28 cellular contexts compared by ENCODE assay signal in the genomic region with DNA sequence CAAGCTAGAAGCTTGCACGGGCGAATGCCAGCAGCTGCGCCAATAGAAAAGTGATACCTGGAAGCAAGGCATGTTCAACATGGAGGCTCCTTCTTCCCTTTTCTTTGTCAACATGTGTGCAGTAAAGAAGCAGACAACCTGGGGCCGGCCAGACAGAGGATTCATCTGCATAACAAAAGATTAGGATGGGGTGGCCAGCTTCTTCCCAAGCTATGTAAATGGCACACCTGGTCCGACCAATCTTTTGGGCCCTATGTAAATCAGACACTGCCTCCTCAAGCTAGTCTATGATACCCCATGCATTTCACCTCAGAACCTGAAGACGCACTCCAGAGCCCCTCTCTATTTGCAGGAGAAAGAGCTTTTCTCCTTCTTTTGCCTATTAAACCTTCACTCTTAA.
DNase-seq lines count a peak whose midpoint lies in the region; TF ChIP-seq lines count a peak whose summit lies in the region.
"Had no signal": no experiment of that assay in that cellular context is flagged by ENCODE, and none has a peak within 500 bp of the region (broad histone marks: within the 10 kb centered on the region; RNA-seq: fewer than 3 reads in every experiment).

No MANE protein-coding gene starts in this region.

- peak overlapping the region; percentile 48; the same call in 1 of the 2 replicates for H2AFZ ChIP-seq in Loucy (ENCODE audit: low read length)

- POLR2A ChIA-PET in GM10248 (lab: Yijun Ruan, JAX), result no interaction called here

- H3K9me3 ChIP-seq in Loucy (ENCODE audit: insufficient read depth, low read depth, low read length) (no peaks in the 10 kb centered on the region), NT2/D1 (ENCODE audit: insufficient read depth, low read length) (no peaks in the 10 kb centered on the region), tibial nerve (no peaks in the 10 kb centered on the region)
- H3K9me3 ChIP-seq: heart left ventricle, mucosa of descending colon, prostate gland, right lobe of liver, SJCRH30, testis had no signal

- H3K4me2 ChIP-seq in Loucy (ENCODE audit: low read depth, low read length, poor library complexity, severe bottlenecking), result no peak overlapping the region

- CTCF ChIA-PET in GM10248 (lab: Yijun Ruan, JAX), result interaction anchor here (0.7 to 6.8 kb wide), 6 partner anchors 14 to 316 kb away, joined by 3 to 81 read pairs (median 10); a partner anchor contains a TSS

- H3F3A ChIP-seq in Loucy (ENCODE audit: low read depth), result no peaks in the 10 kb centered on the region

- H3K9ac ChIP-seq in Loucy (ENCODE audit: low read depth, low read length, poor library complexity, severe bottlenecking), result no peak overlapping the region
- no peak overlapping the region for H3K9ac ChIP-seq in NT2/D1 (ENCODE audit: insufficient read length, low read depth)

- no peak for TF ChIP-seq POLR2A in tibial nerve (IDR thresholded peaks at IDR 0.05)

- no peaks in the 10 kb centered on the region for H4K20me1 ChIP-seq in Loucy (ENCODE audit: insufficient read depth, low read length, poor library complexity, severe bottlenecking)

- H3K9me2 ChIP-seq in Loucy (replicated peaks; ENCODE audit: low read depth, low read length), result no peaks in the 10 kb centered on the region

- no peak overlapping the region for H3K27ac ChIP-seq in tibial nerve
- H3K27ac ChIP-seq: heart left ventricle, prostate gland, right lobe of liver, SJCRH30, testis, VCaP had no signal

- H3K4me3 ChIP-seq in Loucy (ENCODE audit: low read length, poor library complexity, severe bottlenecking) (no peak overlapping the region), NT2/D1 (ENCODE audit: insufficient read length, low read depth) (no peak overlapping the region), tibial nerve (no peak overlapping the region)
- H3K4me3 ChIP-seq: heart left ventricle, mucosa of descending colon, prostate gland, right lobe of liver, SJCRH30, testis had no signal

- no peaks in the 10 kb centered on the region for H3K27me3 ChIP-seq in Loucy (ENCODE audit: insufficient read depth, low read length, poor library complexity, severe bottlenecking)
- no peaks in the 10 kb centered on the region for H3K27me3 ChIP-seq in NT2/D1 (ENCODE audit: insufficient read depth, insufficient read length)
- no peaks in the 10 kb centered on the region for H3K27me3 ChIP-seq in tibial nerve
- H3K27me3 ChIP-seq: right lobe of liver, testis had no signal

- peaks cover 13% of the 10 kb centered on the region for H3K4me1 ChIP-seq in Loucy (ENCODE audit: insufficient read depth, low read length, poor library complexity, severe bottlenecking)
- H3K4me1 ChIP-seq in NT2/D1 (ENCODE audit: insufficient read depth, insufficient read length), result no peaks in the 10 kb centered on the region
- H3K4me1 ChIP-seq in tibial nerve, result no peaks in the 10 kb centered on the region
- H3K4me1 ChIP-seq: prostate gland, right lobe of liver, testis had no signal

- no peak for TF ChIP-seq EP300 in tibial nerve (IDR thresholded peaks at IDR 0.05)

- WGBS in tibial nerve, 2 donors, result 80 to 84% methylated on average over 6 of the region's 6 CpGs

- DNase-seq in NCI-H2107 treated with DMSO at 0.1 percent for 48 hours (lab: John Stamatoyannopoulos, UW; ENCODE audit: unreplicated experiment), result peak; percentile 13
- no peak for DNase-seq in NCI-H2107 (lab: John Stamatoyannopoulos, UW)
- DNase-seq in NT2/D1 (ENCODE audit: low read depth, low spot score), result peak; percentile 82
- DNase-seq in left kidney (ENCODE audit: low read depth, low spot score), result peak; percentile 73
- DNase-seq in T1000 (lab: John Stamatoyannopoulos, UW), result no peak
- no peak for DNase-seq in GM10248 (ENCODE audit: extremely low spot score)
- DNase-seq in tibial nerve (ENCODE audit: low spot score in 2 of 2), result no peak
- DNase-seq: activated CD4-positive, alpha-beta T cell treated with anti-CD3 and anti-CD28 coated beads, Interleukin-2, amount 10 ng/mL, durations not matched to agents 24 days and 14 days; activated CD8-positive, alpha-beta memory T cell treated with anti-CD3 and anti-CD28 coated beads for 24 hours; activated naive CD4-positive, alpha-beta T cell treated with anti-CD3 and anti-CD28 coated beads, Interleukin-2, amount 50 U/mL, for 16 hours; activated T-cell treated with anti-CD3 and anti-CD28 coated beads for 4 hours; amniotic stem cell; dermis blood vessel endothelial cell; heart left ventricle; left cardiac atrium; mucosa of descending colon; natural killer cell; NCI-H1092 treated with DMSO at 0.1 percent for 48 hours; NCI-H524 treated with DMSO at 0.1 percent for 48 hours; occipital lobe; right lobe of liver; SJCRH30; stimulated activated CD8-positive, alpha-beta memory T cell treated with anti-CD3 and anti-CD28 coated beads, Interleukin-4, amount 100 ng/mL, for 48 hours; T-helper 9 cell; testis had no signal

- TF ChIP-seq CTCF in Loucy (conservative IDR thresholded peaks at IDR 0.05; ENCODE audit: low read length), result no peak
- TF ChIP-seq CTCF in GM10248 (IDR thresholded peaks at IDR 0.05; ENCODE audit: control extremely low read depth, extremely low read depth, low read depth, missing control alignments), result no peak
- TF ChIP-seq CTCF in tibial nerve (IDR thresholded peaks at IDR 0.05), result no peak

- H3K79me2 ChIP-seq in Loucy (ENCODE audit: insufficient read depth, low read length), result no peaks in the 10 kb centered on the region

- no peaks in the 10 kb centered on the region for H3K36me3 ChIP-seq in Loucy (ENCODE audit: insufficient read depth, low read length)
- no peaks in the 10 kb centered on the region for H3K36me3 ChIP-seq in NT2/D1 (ENCODE audit: insufficient read depth, insufficient read length, low read length)
- no peaks in the 10 kb centered on the region for H3K36me3 ChIP-seq in tibial nerve
- H3K36me3 ChIP-seq: heart left ventricle, prostate gland, right lobe of liver, SJCRH30 had no signal

Comparison
In these comparisons a context has a peak if more than half of its experiments do, and no peak if none do; other contexts are left out.
1. DNase-seq: peak in NCI-H2107 treated with DMSO at 0.1 percent for 48 hours (single experiment), NT2/D1 (single experiment) and left kidney (single experiment); none in NCI-H2107 (single experiment), T1000 (single experiment), GM10248 (single experiment) and tibial nerve (0 of 2).